Comparison of ENCODE assay signal across 2 cellular contexts in genomic region chr16:1200014-1200627, GRCh38.
TF ChIP-seq lines count a peak whose summit lies in the region.

No MANE protein-coding gene starts in this region.

TF ChIP-seq in GM23338, 12 proteins besides CTCF, POLR2A, EP300 and RAD21:
- TF ChIP-seq JUNB (IDR thresholded peaks at IDR 0.05; ENCODE audit: unreplicated experiment) (no peak), STAT1 (IDR thresholded peaks at IDR 0.05; ENCODE audit: unreplicated experiment) (no peak), EZH2 (IDR thresholded peaks at IDR 0.05; ENCODE audit: low read depth, unreplicated experiment) (no peak), POLR2AphosphoS5 (IDR thresholded peaks at IDR 0.05; ENCODE audit: low read depth) (no peak), ZNF462 (CRISPR knock-in tag; IDR thresholded peaks at IDR 0.05) (no peak), CREB1 (CRISPR knock-in tag; IDR thresholded peaks at IDR 0.05; ENCODE audit: low read depth) (no peak), ZNF114 (CRISPR knock-in tag; IDR thresholded peaks at IDR 0.05) (no peak), REST (IDR thresholded peaks at IDR 0.05; ENCODE audit: unreplicated experiment) (no peak), ZNF331 (CRISPR knock-in tag; IDR thresholded peaks at IDR 0.05; ENCODE audit: low read depth) (no peak), EZH2phosphoT487 (IDR thresholded peaks at IDR 0.05; ENCODE audit: unreplicated experiment) (no peak), NANOG (IDR thresholded peaks at IDR 0.05; ENCODE audit: borderline replicate concordance) (no peak), ETS1 (IDR thresholded peaks at IDR 0.05) (no peak)
TF ChIP-seq in GM23338: peak in this region for 0.

TF ChIP-seq in H1, 55 proteins besides CTCF, POLR2A, EP300 and RAD21:
- no peak for TF ChIP-seq NRF1 (IDR thresholded peaks at IDR 0.05; ENCODE audit: low read depth, low read length)
- TF ChIP-seq CTBP2 (IDR thresholded peaks at IDR 0.05; ENCODE audit: borderline replicate concordance, insufficient read depth, insufficient read length, low read length): no peak
- no peak for TF ChIP-seq JUN (IDR thresholded peaks at IDR 0.05; ENCODE audit: low read depth, low read length)
- TF ChIP-seq USF2 (IDR thresholded peaks at IDR 0.05; ENCODE audit: low read length): no peak
- no peak for TF ChIP-seq CHD2 (IDR thresholded peaks at IDR 0.05; ENCODE audit: low read length)
